11 cellular contexts compared by ENCODE assay signal in the genomic region with DNA sequence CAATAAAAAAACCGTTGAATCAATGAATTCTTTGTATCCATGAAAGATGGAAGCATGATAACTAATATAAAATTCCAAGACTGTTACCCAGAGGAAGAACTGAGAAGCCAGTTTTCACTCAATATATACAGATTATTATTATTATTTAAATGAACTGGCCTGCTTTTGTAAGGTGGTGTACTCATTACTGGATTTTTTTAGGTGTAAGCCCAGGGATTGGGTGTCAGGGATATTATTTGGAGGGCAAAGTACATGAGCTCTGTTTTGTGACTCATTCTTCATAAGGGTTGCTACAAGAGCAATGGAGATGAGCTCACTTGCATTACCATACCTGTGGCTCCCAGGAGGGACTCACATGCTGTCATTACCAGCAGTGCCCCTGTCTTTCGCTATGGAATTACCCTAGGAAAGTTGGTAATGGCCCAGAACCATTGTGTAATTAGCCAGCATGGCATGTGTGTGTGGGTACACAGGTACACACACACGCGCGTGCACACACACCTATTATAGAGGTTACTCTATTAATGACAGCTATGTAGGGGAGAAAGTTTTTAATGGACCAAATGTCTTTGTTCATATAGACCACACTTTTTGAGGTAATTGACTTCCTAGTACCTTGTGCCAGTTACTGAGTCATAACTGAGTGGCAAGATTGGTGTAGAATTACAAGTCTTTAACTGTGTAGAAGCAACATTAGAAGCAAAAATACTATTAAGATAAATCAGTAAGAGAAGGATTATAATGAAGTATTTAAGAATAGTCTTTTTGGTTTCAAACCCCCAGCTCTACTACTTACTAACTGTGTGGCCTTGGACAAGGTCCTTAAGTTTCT.
DNase-seq lines count a peak whose midpoint lies in the region; ATAC-seq and TF ChIP-seq lines count a peak whose summit lies in the region.
"Had no signal": no experiment of that assay in that cellular context is flagged by ENCODE, and none has a peak within 500 bp of the region (broad histone marks: within the 10 kb centered on the region; RNA-seq: fewer than 3 reads in every experiment).

No MANE protein-coding gene starts in this region.

- peaks cover 62% of the 10 kb centered on the region for H3K36me3 Mint-ChIP-seq in stimulated activated memory B cell treated with anti-CD40 and anti-IgM and Interleukin-4, amounts not matched to agents 10 μg/mL and 1 μg/mL and 100 μg/mL, for 72 hours

- H3K4me3 ChIP-seq in HUES48 (ENCODE audit: low read depth, low read length) (no peak overlapping the region), kidney epithelial cell (ENCODE audit: low read depth, low read length) (no peak overlapping the region)

- no peaks in the 10 kb centered on the region for H3K27me3 ChIP-seq in HUES48 (ENCODE audit: control insufficient read depth, insufficient read depth, low read length)
- no peaks in the 10 kb centered on the region for H3K27me3 ChIP-seq in kidney epithelial cell (ENCODE audit: control insufficient read depth, insufficient read depth, low read length)

- no peaks in the 10 kb centered on the region for H3K9me3 ChIP-seq in HUES48 (ENCODE audit: control insufficient read depth, insufficient read depth, low read length)

- peak; percentile 37 for DNase-seq in COLO668 (lab: John Stamatoyannopoulos, UW; ENCODE audit: unreplicated experiment)
- DNase-seq in amniotic epithelial cell (ENCODE audit: low read depth), result peak; percentile 38
- DNase-seq in kidney epithelial cell (ENCODE audit: low read depth), result peak; percentile 73
- no peak for DNase-seq in stimulated activated CD4-positive, alpha-beta T cell treated with anti-CD3 and anti-CD28 coated beads, Interleukin-4, amount 100 ng/mL, for 24 hours
- no peak for DNase-seq in OCI-M1 (lab: John Stamatoyannopoulos, UW)
- DNase-seq: activated T-cell treated with anti-CD3 and anti-CD28 coated beads, Interleukin-2, amount 50 U/mL, for 4 hours; CD4-positive, alpha-beta T cell had no signal

- H3K27ac Mint-ChIP-seq in stimulated activated memory B cell treated with anti-CD40 and anti-IgM and Interleukin-4, amounts not matched to agents 10 μg/mL and 1 μg/mL and 100 μg/mL, for 72 hours, result no peak overlapping the region
- H3K27ac Mint-ChIP-seq: CD4-positive, alpha-beta T cell; T-helper 2 cell treated with Interferon-gamma antibody and Interleukin-4, amounts not matched to agents 5 μg/mL and 100 μg/mL, for 36 hours had no signal

- no peaks in the 10 kb centered on the region for H3K4me1 Mint-ChIP-seq in stimulated activated memory B cell treated with anti-CD40 and anti-IgM and Interleukin-4, amounts not matched to agents 10 μg/mL and 1 μg/mL and 100 μg/mL, for 72 hours

- peaks cover 2% of the 10 kb centered on the region for H3K9me3 Mint-ChIP-seq in stimulated activated memory B cell treated with anti-CD40 and anti-IgM and Interleukin-4, amounts not matched to agents 10 μg/mL and 1 μg/mL and 100 μg/mL, for 72 hours
- H3K9me3 Mint-ChIP-seq: CD4-positive, alpha-beta T cell had no signal

- no peaks in the 10 kb centered on the region for H3K27me3 Mint-ChIP-seq in stimulated activated memory B cell treated with anti-CD40 and anti-IgM and Interleukin-4, amounts not matched to agents 10 μg/mL and 1 μg/mL and 100 μg/mL, for 72 hours
- H3K27me3 Mint-ChIP-seq: CD4-positive, alpha-beta T cell had no signal

- no peak for ATAC-seq in HG03521 (IDR thresholded peaks at IDR 0.05; ENCODE audit: unreplicated experiment)
- ATAC-seq in stimulated activated memory B cell treated with anti-CD40 and anti-IgM and Interleukin-4, amounts not matched to agents 10 μg/mL and 1 μg/mL and 100 μg/mL, for 72 hours, result no peak
- ATAC-seq: activated T-cell treated with anti-CD3 and anti-CD28 coated beads, Interleukin-2, amount 50 U/mL, for 4 hours had no signal

- no peak overlapping the region for H3K9ac ChIP-seq in HUES48 (ENCODE audit: low read depth, low read length)

- no peaks in the 10 kb centered on the region for H3K36me3 ChIP-seq in HUES48 (ENCODE audit: control insufficient read depth, insufficient read depth, low read length)
- H3K36me3 ChIP-seq in kidney epithelial cell (ENCODE audit: control insufficient read depth, insufficient read depth, low read length), result no peaks in the 10 kb centered on the region

- H3K27ac ChIP-seq in HUES48 (ENCODE audit: low read depth, low read length), result peak overlapping the region; percentile 29

- peaks cover 7% of the 10 kb centered on the region; the same call in 1 of the 2 replicates for H3K4me1 ChIP-seq in HUES48 (ENCODE audit: control insufficient read depth, insufficient read depth, low read length)

- TF ChIP-seq CTCF in kidney epithelial cell (IDR thresholded peaks at IDR 0.05; ENCODE audit: insufficient read depth, low read length, poor library complexity, severe bottlenecking), result peak; percentile 14

- no peak overlapping the region for H3K4me3 Mint-ChIP-seq in stimulated activated memory B cell treated with anti-CD40 and anti-IgM and Interleukin-4, amounts not matched to agents 10 μg/mL and 1 μg/mL and 100 μg/mL, for 72 hours
- H3K4me3 Mint-ChIP-seq: activated T-cell treated with anti-CD3 and anti-CD28 coated beads, Interleukin-2, amount 50 U/mL, for 4 hours; CD4-positive, alpha-beta T cell; T-helper 2 cell treated with Interferon-gamma antibody and Interleukin-4, amounts not matched to agents 5 μg/mL and 100 μg/mL, for 36 hours had no signal

Comparison
In these comparisons a context has a peak if more than half of its experiments do, and no peak if none do; other contexts are left out.
1. DNase-seq: peak in COLO668 (single experiment), amniotic epithelial cell (single experiment) and kidney epithelial cell (single experiment); none in stimulated activated CD4-positive, alpha-beta T cell treated with anti-CD3 and anti-CD28 coated beads, Interleukin-4, amount 100 ng/mL, for 24 hours (single experiment) and OCI-M1 (single experiment).